14 cellular contexts compared by ENCODE assay signal in the genomic region with DNA sequence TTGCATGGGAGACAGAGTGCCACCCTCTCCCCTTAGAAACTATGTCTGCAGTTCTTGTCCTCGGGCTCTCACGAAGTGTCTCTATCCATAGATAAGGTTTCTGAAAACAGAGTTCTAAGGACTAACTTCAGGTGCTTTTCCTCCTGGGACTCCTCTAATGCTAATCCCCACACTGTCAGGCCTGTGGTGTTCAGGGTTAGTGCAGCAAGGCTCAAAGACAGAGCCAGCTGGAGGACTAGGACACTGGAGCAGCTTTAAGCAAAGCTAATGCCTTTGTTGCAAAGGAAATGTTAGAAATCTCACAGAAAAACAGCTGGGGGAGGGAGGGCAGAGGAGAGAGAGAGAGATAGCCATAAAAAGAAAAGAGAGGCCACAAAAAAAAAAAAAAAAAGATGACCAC.
A peak's percentile ranks its signal among the peaks of the same experiment; 100 is the strongest.
DNase-seq lines count a peak whose midpoint lies in the region; ATAC-seq and TF ChIP-seq lines count a peak whose summit lies in the region.
"Had no signal": no experiment of that assay in that cellular context is flagged by ENCODE, and none has a peak within 500 bp of the region (broad histone marks: within the 10 kb centered on the region; RNA-seq: fewer than 3 reads in every experiment).

No MANE protein-coding gene starts in this region.

- POLR2A ChIA-PET in WTC11 (lab: Charles Lee) = no interaction called here

- H3K27ac ChIP-seq in GM23338 (ENCODE audit: low read depth) = no peak overlapping the region
- H3K27ac ChIP-seq: C4-2B had no signal

- H3K27ac Mint-ChIP-seq in GM23338 (no peak overlapping the region), WTC11 (no peak overlapping the region), nephron progenitor cell (peak overlapping the region; percentile 22)
- H3K27ac Mint-ChIP-seq: CD4-positive, alpha-beta memory T cell had no signal

- CTCF ChIA-PET in WTC11 (lab: Charles Lee) = no interaction called here

- no peak overlapping the region for H3K4me3 ChIP-seq in GM23338

- H3F3A ChIP-seq in GM23338 (replicated peaks; ENCODE audit: low read depth) = no peaks in the 10 kb centered on the region

- no peaks in the 10 kb centered on the region for H3K79me2 ChIP-seq in GM23338 (replicated peaks; ENCODE audit: insufficient read depth)

- no peaks in the 10 kb centered on the region for H4K20me1 ChIP-seq in GM23338 (replicated peaks; ENCODE audit: insufficient read depth)

- H3K4me2 ChIP-seq in GM23338 = no peak overlapping the region

- ATAC-seq in GM23338 (peak; percentile 68), WTC11 (peak; percentile 41), GM19035 (IDR thresholded peaks at IDR 0.05; ENCODE audit: unreplicated experiment) (no peak)
- ATAC-seq: HCT116 had no signal

- H3K36me3 Mint-ChIP-seq in GM23338 (ENCODE audit: low read depth) (no peaks in the 10 kb centered on the region), WTC11 (no peaks in the 10 kb centered on the region), nephron progenitor cell (ENCODE audit: low read depth) (no peaks in the 10 kb centered on the region)
- H3K36me3 Mint-ChIP-seq: CD4-positive, alpha-beta memory T cell had no signal

- H3K9me3 Mint-ChIP-seq in GM23338 = no peaks in the 10 kb centered on the region
- no peaks in the 10 kb centered on the region for H3K9me3 Mint-ChIP-seq in WTC11
- no peaks in the 10 kb centered on the region for H3K9me3 Mint-ChIP-seq in nephron progenitor cell

- no peaks in the 10 kb centered on the region for H3K9me2 ChIP-seq in GM23338 (ENCODE audit: insufficient read depth)

- peaks cover 8% of the 10 kb centered on the region for H3K27me3 Mint-ChIP-seq in GM23338 (ENCODE audit: insufficient read depth, low read depth, poor library complexity)
- peaks cover 2% of the 10 kb centered on the region; the same call in 1 of the 2 replicates for H3K27me3 Mint-ChIP-seq in WTC11 (ENCODE audit: low read depth)
- no peaks in the 10 kb centered on the region for H3K27me3 Mint-ChIP-seq in nephron progenitor cell (ENCODE audit: low read depth, poor library complexity)

- no peaks in the 10 kb centered on the region for H3K27me3 ChIP-seq in GM23338 (ENCODE audit: insufficient read depth)
- H3K27me3 ChIP-seq: BE2C had no signal

- peaks cover 31% of the 10 kb centered on the region for H3K4me1 Mint-ChIP-seq in GM23338
- peaks cover 24% of the 10 kb centered on the region for H3K4me1 Mint-ChIP-seq in WTC11
- peaks cover 21% of the 10 kb centered on the region for H3K4me1 Mint-ChIP-seq in nephron progenitor cell

- H2AFZ ChIP-seq in GM23338 = no peak overlapping the region

- TF ChIP-seq CTCF in GM23338 (conservative IDR thresholded peaks at IDR 0.05; ENCODE audit: low read depth in 2 of 2) (no peak), WTC11 (IDR thresholded peaks at IDR 0.05) (no peak), nephron progenitor cell (IDR thresholded peaks at IDR 0.05) (no peak)

- H3K4me3 Mint-ChIP-seq in GM23338 = no peak overlapping the region
- H3K4me3 Mint-ChIP-seq in WTC11 = no peak overlapping the region
- no peak overlapping the region for H3K4me3 Mint-ChIP-seq in nephron progenitor cell
- H3K4me3 Mint-ChIP-seq: CD4-positive, alpha-beta memory T cell had no signal

- H3K4me1 ChIP-seq in GM23338 (ENCODE audit: insufficient read depth) = peaks cover 29% of the 10 kb centered on the region

- DNase-seq in D341Med (ENCODE audit: low spot score) = peak; percentile 55
- DNase-seq in GM23338 (ENCODE audit: low spot score) = peak; percentile 28
- DNase-seq in WTC11 (ENCODE audit: low spot score) = no peak
- no peak for DNase-seq in nephron progenitor cell
- no peak for DNase-seq in activated naive CD4-positive, alpha-beta T cell (lab: John Stamatoyannopoulos, UW)
- no peak for DNase-seq in activated CD4-positive, alpha-beta T cell treated with anti-CD3 and anti-CD28 coated beads for 4 hours
- DNase-seq: BE2C; CD4-positive, alpha-beta memory T cell; COR-L47; DND-41; GF-D8 had no signal

- H3K36me3 ChIP-seq in GM23338 (ENCODE audit: insufficient read depth) = no peaks in the 10 kb centered on the region
- H3K36me3 ChIP-seq: BE2C had no signal

TF ChIP-seq in GM23338, 12 proteins besides CTCF, POLR2A, EP300 and RAD21 (continues in another document):
- TF ChIP-seq POLR2AphosphoS5 (IDR thresholded peaks at IDR 0.05; ENCODE audit: low read depth) (no peak), STAT1 (IDR thresholded peaks at IDR 0.05; ENCODE audit: unreplicated experiment) (no peak)

TF ChIP-seq in WTC11, 78 proteins besides CTCF, POLR2A, EP300 and RAD21:
- TF ChIP-seq SMAD3 (CRISPR knock-in tag; IDR thresholded peaks at IDR 0.05; ENCODE audit: borderline replicate concordance) (no peak), FOXJ3 (CRISPR knock-in tag; IDR thresholded peaks at IDR 0.05; ENCODE audit: borderline replicate concordance) (no peak), ZNF121 (CRISPR knock-in tag; IDR thresholded peaks at IDR 0.05) (no peak), TCF7 (CRISPR knock-in tag; IDR thresholded peaks at IDR 0.05; ENCODE audit: low read depth) (no peak), ESRRA (CRISPR knock-in tag; IDR thresholded peaks at IDR 0.05; ENCODE audit: borderline replicate concordance) (no peak), ZNF396 (CRISPR knock-in tag; IDR thresholded peaks at IDR 0.05; ENCODE audit: borderline replicate concordance) (no peak), GRHL2 (CRISPR knock-in tag; IDR thresholded peaks at IDR 0.05; ENCODE audit: insufficient replicate concordance, severe bottlenecking) (no peak)
- TF ChIP-seq, protein P1, sequence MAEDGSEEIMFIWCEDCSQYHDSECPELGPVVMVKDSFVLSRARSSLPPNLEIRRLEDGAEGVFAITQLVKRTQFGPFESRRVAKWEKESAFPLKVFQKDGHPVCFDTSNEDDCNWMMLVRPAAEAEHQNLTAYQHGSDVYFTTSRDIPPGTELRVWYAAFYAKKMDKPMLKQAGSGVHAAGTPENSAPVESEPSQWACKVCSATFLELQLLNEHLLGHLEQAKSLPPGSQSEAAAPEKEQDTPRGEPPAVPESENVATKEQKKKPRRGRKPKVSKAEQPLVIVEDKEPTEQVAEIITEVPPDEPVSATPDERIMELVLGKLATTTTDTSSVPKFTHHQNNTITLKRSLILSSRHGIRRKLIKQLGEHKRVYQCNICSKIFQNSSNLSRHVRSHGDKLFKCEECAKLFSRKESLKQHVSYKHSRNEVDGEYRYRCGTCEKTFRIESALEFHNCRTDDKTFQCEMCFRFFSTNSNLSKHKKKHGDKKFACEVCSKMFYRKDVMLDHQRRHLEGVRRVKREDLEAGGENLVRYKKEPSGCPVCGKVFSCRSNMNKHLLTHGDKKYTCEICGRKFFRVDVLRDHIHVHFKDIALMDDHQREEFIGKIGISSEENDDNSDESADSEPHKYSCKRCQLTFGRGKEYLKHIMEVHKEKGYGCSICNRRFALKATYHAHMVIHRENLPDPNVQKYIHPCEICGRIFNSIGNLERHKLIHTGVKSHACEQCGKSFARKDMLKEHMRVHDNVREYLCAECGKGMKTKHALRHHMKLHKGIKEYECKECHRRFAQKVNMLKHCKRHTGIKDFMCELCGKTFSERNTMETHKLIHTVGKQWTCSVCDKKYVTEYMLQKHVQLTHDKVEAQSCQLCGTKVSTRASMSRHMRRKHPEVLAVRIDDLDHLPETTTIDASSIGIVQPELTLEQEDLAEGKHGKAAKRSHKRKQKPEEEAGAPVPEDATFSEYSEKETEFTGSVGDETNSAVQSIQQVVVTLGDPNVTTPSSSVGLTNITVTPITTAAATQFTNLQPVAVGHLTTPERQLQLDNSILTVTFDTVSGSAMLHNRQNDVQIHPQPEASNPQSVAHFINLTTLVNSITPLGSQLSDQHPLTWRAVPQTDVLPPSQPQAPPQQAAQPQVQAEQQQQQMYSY (CRISPR knock-in tag; IDR thresholded peaks at IDR 0.05) = no peak
- TF ChIP-seq, protein P2, sequence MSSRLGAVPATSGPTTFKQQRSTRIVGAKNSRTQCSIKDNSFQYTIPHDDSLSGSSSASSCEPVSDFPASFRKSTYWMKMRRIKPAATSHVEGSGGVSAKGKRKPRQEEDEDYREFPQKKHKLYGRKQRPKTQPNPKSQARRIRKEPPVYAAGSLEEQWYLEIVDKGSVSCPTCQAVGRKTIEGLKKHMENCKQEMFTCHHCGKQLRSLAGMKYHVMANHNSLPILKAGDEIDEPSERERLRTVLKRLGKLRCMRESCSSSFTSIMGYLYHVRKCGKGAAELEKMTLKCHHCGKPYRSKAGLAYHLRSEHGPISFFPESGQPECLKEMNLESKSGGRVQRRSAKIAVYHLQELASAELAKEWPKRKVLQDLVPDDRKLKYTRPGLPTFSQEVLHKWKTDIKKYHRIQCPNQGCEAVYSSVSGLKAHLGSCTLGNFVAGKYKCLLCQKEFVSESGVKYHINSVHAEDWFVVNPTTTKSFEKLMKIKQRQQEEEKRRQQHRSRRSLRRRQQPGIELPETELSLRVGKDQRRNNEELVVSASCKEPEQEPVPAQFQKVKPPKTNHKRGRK (CRISPR knock-in tag; IDR thresholded peaks at IDR 0.05; ENCODE audit: borderline replicate concordance) = no peak
- TF ChIP-seq, protein P3, sequence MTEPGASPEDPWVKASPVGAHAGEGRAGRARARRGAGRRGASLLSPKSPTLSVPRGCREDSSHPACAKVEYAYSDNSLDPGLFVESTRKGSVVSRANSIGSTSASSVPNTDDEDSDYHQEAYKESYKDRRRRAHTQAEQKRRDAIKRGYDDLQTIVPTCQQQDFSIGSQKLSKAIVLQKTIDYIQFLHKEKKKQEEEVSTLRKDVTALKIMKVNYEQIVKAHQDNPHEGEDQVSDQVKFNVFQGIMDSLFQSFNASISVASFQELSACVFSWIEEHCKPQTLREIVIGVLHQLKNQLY (CRISPR knock-in tag; IDR thresholded peaks at IDR 0.05) = no peak

Comparison
In these comparisons a context has a peak if more than half of its experiments do, and no peak if none do; other contexts are left out.
1. DNase-seq: peak in D341Med (single experiment) and GM23338 (single experiment); none in WTC11 (single experiment), nephron progenitor cell (single experiment), activated naive CD4-positive, alpha-beta T cell (0 of 4) and activated CD4-positive, alpha-beta T cell treated with anti-CD3 and anti-CD28 coated beads for 4 hours (0 of 2).